In genomic region chr1:14323665-14324630, GRCh38 we compare ENCODE assay signal across 31 cellular contexts.
"Had no signal": no experiment of that assay in that cellular context is flagged by ENCODE, and none has a peak within 500 bp of the region (broad histone marks: within the 10 kb centered on the region; RNA-seq: fewer than 3 reads in every experiment).

No MANE protein-coding gene starts in this region.

- DNase-seq: activated CD4-positive, alpha-beta memory T cell treated with anti-CD3 and anti-CD28 coated beads, Interleukin-2, amount 10 ng/mL, durations not matched to agents 7 days and 5 days; activated CD4-positive, alpha-beta T cell treated with anti-CD3 and anti-CD28 coated beads for 1 hour; activated CD4-positive, alpha-beta T cell treated with anti-CD3 and anti-CD28 coated beads for 48 hours; activated CD4-positive, CD25-positive, alpha-beta regulatory T cell; activated CD8-positive, alpha-beta memory T cell treated with anti-CD3 and anti-CD28 coated beads for 24 hours; activated CD8-positive, alpha-beta memory T cell treated with anti-CD3 and anti-CD28 coated beads, Interleukin-2, amount 10 ng/mL, durations not matched to agents 7 days and 5 days; activated CD8-positive, alpha-beta memory T cell treated with anti-CD3 and anti-CD28 coated beads, Interleukin-2, amount 50 U/mL, for 48 hours; activated effector memory CD4-positive, alpha-beta T cell treated with Interleukin-2 at 50 U/mL for 16 hours; activated naive CD4-positive, alpha-beta T cell treated with anti-CD3 and anti-CD28 coated beads, Interleukin-2, amount 10 ng/mL, durations not matched to agents 7 days and 5 days; activated naive CD8-positive, alpha-beta T cell treated with anti-CD3 and anti-CD28 coated beads, Interleukin-2, amount 50 U/mL, for 24 hours; activated T-cell treated with anti-CD3 and anti-CD28 coated beads, Interleukin-2, amount 50 U/mL, for 48 hours; anterior cingulate cortex; Karpas-422; NCI-H1048; NCI-H1105 treated with DMSO at 0.1 percent for 48 hours; NCI-H1436; NCI-H1694; NCI-H2029; NCI-H345; NCI-H524 treated with DMSO at 0.1 percent for 48 hours; PC-3; Peyer's patch; SJCRH30; T1000 had no signal

- H3K9me3 Mint-ChIP-seq: activated CD4-positive, alpha-beta memory T cell treated with anti-CD3 and anti-CD28 coated beads, Interleukin-2, amount 10 ng/mL, durations not matched to agents 7 days and 5 days had no signal

- H3K4me3 Mint-ChIP-seq: activated CD4-positive, alpha-beta memory T cell treated with anti-CD3 and anti-CD28 coated beads, Interleukin-2, amount 10 ng/mL, durations not matched to agents 7 days and 5 days; activated CD8-positive, alpha-beta memory T cell treated with anti-CD3 and anti-CD28 coated beads, Interleukin-2, amount 10 ng/mL, durations not matched to agents 7 days and 5 days; activated naive CD4-positive, alpha-beta T cell treated with anti-CD3 and anti-CD28 coated beads, Interleukin-2, amount 10 ng/mL, durations not matched to agents 7 days and 5 days; activated naive CD8-positive, alpha-beta T cell; activated naive CD8-positive, alpha-beta T cell treated with anti-CD3 and anti-CD28 coated beads, Interleukin-2, amount 50 U/mL, for 24 hours; brain had no signal

- H3K4me3 ChIP-seq: Peyer's patch, SJCRH30, SK-N-MC had no signal

- H3K27me3 ChIP-seq: Peyer's patch, SJCRH30 had no signal

- H3K36me3 Mint-ChIP-seq: activated CD8-positive, alpha-beta memory T cell treated with anti-CD3 and anti-CD28 coated beads, Interleukin-2, amount 10 ng/mL, durations not matched to agents 7 days and 5 days; activated naive CD4-positive, alpha-beta T cell treated with anti-CD3 and anti-CD28 coated beads, Interleukin-2, amount 10 ng/mL, durations not matched to agents 7 days and 5 days had no signal

- H3K9me3 ChIP-seq: Peyer's patch, SJCRH30 had no signal

- H3K4me1 Mint-ChIP-seq: activated CD4-positive, alpha-beta memory T cell treated with anti-CD3 and anti-CD28 coated beads, Interleukin-2, amount 10 ng/mL, durations not matched to agents 7 days and 5 days; activated CD8-positive, alpha-beta memory T cell treated with anti-CD3 and anti-CD28 coated beads, Interleukin-2, amount 10 ng/mL, durations not matched to agents 7 days and 5 days; brain had no signal

- H3K27ac Mint-ChIP-seq: activated CD4-positive, alpha-beta memory T cell treated with anti-CD3 and anti-CD28 coated beads, Interleukin-2, amount 10 ng/mL, durations not matched to agents 7 days and 5 days; activated CD8-positive, alpha-beta memory T cell treated with anti-CD3 and anti-CD28 coated beads, Interleukin-2, amount 10 ng/mL, durations not matched to agents 7 days and 5 days; activated naive CD4-positive, alpha-beta T cell treated with anti-CD3 and anti-CD28 coated beads, Interleukin-2, amount 10 ng/mL, durations not matched to agents 7 days and 5 days; activated naive CD8-positive, alpha-beta T cell; activated naive CD8-positive, alpha-beta T cell treated with anti-CD3 and anti-CD28 coated beads, Interleukin-2, amount 50 U/mL, for 24 hours; brain had no signal

- H3K27me3 Mint-ChIP-seq: activated CD4-positive, alpha-beta memory T cell treated with anti-CD3 and anti-CD28 coated beads, Interleukin-2, amount 10 ng/mL, durations not matched to agents 7 days and 5 days; activated CD8-positive, alpha-beta memory T cell treated with anti-CD3 and anti-CD28 coated beads, Interleukin-2, amount 10 ng/mL, durations not matched to agents 7 days and 5 days had no signal

- H3K36me3 ChIP-seq: Peyer's patch, SJCRH30, WERI-Rb-1 had no signal

- H3K27ac ChIP-seq: Peyer's patch, RWPE1, SJCRH30, SK-N-MC, WERI-Rb-1 had no signal

- ATAC-seq: activated CD8-positive, alpha-beta memory T cell treated with anti-CD3 and anti-CD28 coated beads, Interleukin-2, amount 10 ng/mL, durations not matched to agents 7 days and 5 days; activated naive CD8-positive, alpha-beta T cell treated with anti-CD3 and anti-CD28 coated beads, Interleukin-2, amount 50 U/mL, for 24 hours; PC-3; Right ventricle myocardium inferior had no signal

- FAIRE-seq: bronchial epithelial cell had no signal
